In the genomic region with DNA sequence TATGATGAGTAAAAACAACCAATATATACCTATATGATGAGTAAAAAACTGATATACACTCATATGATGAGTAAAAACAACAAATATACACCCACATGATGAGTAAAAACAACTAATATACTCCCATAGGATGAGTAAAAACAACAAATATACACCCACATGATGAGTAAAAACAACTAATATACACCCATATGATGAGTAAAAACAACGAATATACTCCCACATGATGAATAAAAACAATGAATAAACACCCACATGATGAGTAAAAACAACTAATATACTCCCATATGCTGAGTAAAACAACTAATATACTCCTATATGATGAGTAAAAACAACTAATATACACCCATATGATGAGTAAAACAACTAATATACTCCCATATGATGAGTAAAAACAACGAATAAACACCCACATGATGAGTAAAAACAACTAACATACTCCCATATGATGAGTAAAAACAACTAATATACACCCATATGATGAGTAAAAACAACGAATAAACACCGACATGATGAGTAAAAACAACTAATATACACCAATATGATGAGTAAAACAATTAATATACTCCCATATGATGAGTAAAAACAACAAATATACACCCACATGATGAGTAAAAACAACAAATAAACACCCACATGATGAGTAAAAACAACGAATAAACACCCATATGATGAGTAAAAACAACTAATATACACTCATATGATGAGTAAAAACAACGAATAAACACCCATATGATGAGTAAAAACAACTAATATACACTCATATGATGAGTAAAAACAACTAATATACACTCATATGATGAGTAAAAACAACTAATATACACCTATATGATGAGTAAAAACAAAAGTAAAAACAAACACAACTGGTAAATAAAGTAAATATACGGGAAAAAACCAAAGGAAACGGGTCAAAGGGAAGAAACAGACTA, we compare ENCODE assay signal across 7 cellular contexts. TPM values are rescaled to one million over a fixed set of nuclear protein-coding genes. Genes with fewer than 3 reads are reported as not detected.
DNase-seq lines count a peak whose midpoint lies in the region; ATAC-seq, FAIRE-seq and TF ChIP-seq lines count a peak whose summit lies in the region.
"Not testable (repeated sequence)": the region's sequence is repeated elsewhere in the genome, so short reads cannot be mapped to it uniquely, and the experiment has no call there.

No MANE protein-coding gene starts in this region.

- not testable (repeated sequence) for TF ChIP-seq POLR2A in GM12891 (IDR thresholded peaks at IDR 0.05; ENCODE audit: low read depth, low read length); H1 (IDR thresholded peaks at IDR 0.05; ENCODE audit: control extremely low read depth in 1 of 2, low read depth in 2 of 2, low read length in 2 of 2)

- H2AFZ ChIP-seq in H1 (ENCODE audit: low read length), result not testable (repeated sequence)

- 78% methylated on average over 8 of the region's 8 CpGs; no CpG with 5 or more reads in 1 of the 2 experiments for WGBS in H1 (ENCODE audit: extremely low coverage in 1 of 2, insufficient coverage in 1 of 2, insufficient read length in 1 of 2, insufficient replicate concordance in 2 of 2, low coverage in 1 of 2, low lambda C conversion rate in 2 of 2, missing lambda C conversion rate in 1 of 2), 2 experiments

- not testable (repeated sequence) for H3K27ac ChIP-seq in H1 (ENCODE audit: low read depth, low read length); kidney (ENCODE audit: low read depth in 2 of 2, low read length in 2 of 2)

- not testable (repeated sequence) for H2BK15ac ChIP-seq in H1 (ENCODE audit: low read length)

- not testable (repeated sequence) for H2BK120ac ChIP-seq in H1 (replicated peaks; ENCODE audit: low read depth, low read length)

- H4K91ac ChIP-seq in H1 (replicated peaks; ENCODE audit: insufficient read length, low read length), result not testable (repeated sequence)

- H3K4ac ChIP-seq in H1 (replicated peaks; ENCODE audit: insufficient read length, low read depth, low read length), result not testable (repeated sequence)

- not testable (repeated sequence) for H3K79me1 ChIP-seq in H1 (ENCODE audit: low read depth, low read length)

- H3K23ac ChIP-seq in H1 (ENCODE audit: insufficient read length), result not testable (repeated sequence)

- H3K9me3 ChIP-seq in H1 (ENCODE audit: insufficient read depth in 2 of 2, low read depth in 1 of 2, low read length in 1 of 2); kidney (ENCODE audit: control insufficient read depth in 1 of 2, low read length in 2 of 2): not testable (repeated sequence)

- not testable (repeated sequence) for H3K27me3 ChIP-seq in H1 (replicated peaks in 1 of 4; ENCODE audit: control insufficient read depth in 3 of 4, extremely low read depth in 1 of 4, insufficient read depth in 3 of 4, low read length in 3 of 4)

- not testable (repeated sequence) for H3K23me2 ChIP-seq in H1 (ENCODE audit: low read depth, low read length)

- H2BK5ac ChIP-seq in H1 (ENCODE audit: low read depth, low read length), result not testable (repeated sequence)

- not testable (repeated sequence) for H2BK12ac ChIP-seq in H1 (ENCODE audit: low read depth, low read length)

- H4K8ac ChIP-seq in H1 (ENCODE audit: extremely low read depth, insufficient read depth, low read length), result not testable (repeated sequence)

- not testable (repeated sequence) for H3K9ac ChIP-seq in H1 (replicated peaks in 1 of 4; ENCODE audit: extremely low read depth in 1 of 4, low read depth in 3 of 4, low read length in 3 of 4); kidney (ENCODE audit: low read length in 2 of 2)

- not testable (repeated sequence) for H3K4me2 ChIP-seq in H1 (ENCODE audit: insufficient read depth in 1 of 2, low read depth in 2 of 2, low read length in 2 of 2)

- H2AK5ac ChIP-seq in H1 (ENCODE audit: low read depth, low read length), result not testable (repeated sequence)

- ATAC-seq in stimulated activated effector memory CD8-positive, alpha-beta T cell treated with anti-CD3 and anti-CD28 coated beads, Interleukin-12 subunit alpha, Interleukin-12 subunit beta, amount 100 ng/mL, for 72 hours, result not testable (repeated sequence)

- H3K56ac ChIP-seq in H1 (replicated peaks; ENCODE audit: insufficient read length, low read depth, low read length), result not testable (repeated sequence)

- intact Hi-C loops in activated CD4-positive, alpha-beta T cell treated with anti-CD3 and anti-CD28 coated beads, Interleukin-2, amount 10 ng/mL, durations not matched to agents 24 days and 14 days (cut with micrococcal nuclease); kidney (cut with DNase I): not testable (repeated sequence)

- not testable (repeated sequence) for TF ChIP-seq EP300 in H1 (IDR thresholded peaks at IDR 0.05; ENCODE audit: borderline replicate concordance in 1 of 2, low read depth in 2 of 2, low read length in 2 of 2)

- H3K36me3 ChIP-seq in H1 (ENCODE audit: control insufficient read depth in 2 of 4, insufficient read depth in 4 of 4, low read length in 3 of 4); kidney (ENCODE audit: control insufficient read depth in 1 of 2, insufficient read depth in 2 of 2, low read length in 2 of 2): not testable (repeated sequence)

- H3K9me3 Mint-ChIP-seq in activated CD4-positive, alpha-beta T cell treated with anti-CD3 and anti-CD28 coated beads, Interleukin-2, amount 10 ng/mL, durations not matched to agents 24 days and 14 days, result peaks cover 20% of the 10 kb centered on the region
- H3K9me3 Mint-ChIP-seq in activated naive CD4-positive, alpha-beta T cell treated with anti-CD3 and anti-CD28 coated beads, Interleukin-2, amount 50 U/mL, for 24 hours; stimulated activated effector memory CD8-positive, alpha-beta T cell treated with anti-CD3 and anti-CD28 coated beads, Interleukin-12 subunit alpha, Interleukin-12 subunit beta, amount 100 ng/mL, for 72 hours: not testable (repeated sequence)

- H3K4me3 ChIP-seq in H1 (ENCODE audit: extremely low read depth in 1 of 4, insufficient read depth in 2 of 4, low read depth in 3 of 4, low read length in 4 of 4); kidney (ENCODE audit: low read length in 2 of 2): not testable (repeated sequence)

- POLR2A ChIA-PET in H1 (lab: Charles Lee; ENCODE audit: partially characterized antibody), result not testable (repeated sequence)

- H3K18ac ChIP-seq in H1 (ENCODE audit: extremely low read depth, low read length), result not testable (repeated sequence)

- H3K27ac Mint-ChIP-seq in activated CD4-positive, alpha-beta T cell treated with anti-CD3 and anti-CD28 coated beads, Interleukin-2, amount 10 ng/mL, durations not matched to agents 24 days and 14 days, result peak overlapping the region; percentile 84
- peak overlapping the region; percentile 72 for H3K27ac Mint-ChIP-seq in activated naive CD4-positive, alpha-beta T cell treated with anti-CD3 and anti-CD28 coated beads, Interleukin-2, amount 50 U/mL, for 24 hours
- peak overlapping the region; percentile 87 for H3K27ac Mint-ChIP-seq in stimulated activated effector memory CD8-positive, alpha-beta T cell treated with anti-CD3 and anti-CD28 coated beads, Interleukin-12 subunit alpha, Interleukin-12 subunit beta, amount 100 ng/mL, for 72 hours

- not testable (repeated sequence) for H3K36me3 Mint-ChIP-seq in activated CD4-positive, alpha-beta T cell treated with anti-CD3 and anti-CD28 coated beads, Interleukin-2, amount 10 ng/mL, durations not matched to agents 24 days and 14 days (ENCODE audit: low read depth); activated naive CD4-positive, alpha-beta T cell treated with anti-CD3 and anti-CD28 coated beads, Interleukin-2, amount 50 U/mL, for 24 hours
- peaks cover 17% of the 10 kb centered on the region for H3K36me3 Mint-ChIP-seq in stimulated activated effector memory CD8-positive, alpha-beta T cell treated with anti-CD3 and anti-CD28 coated beads, Interleukin-12 subunit alpha, Interleukin-12 subunit beta, amount 100 ng/mL, for 72 hours

- CTCF ChIA-PET in H1 (lab: Charles Lee; ENCODE audit: partially characterized antibody), result not testable (repeated sequence)

- DNase-seq in GM12891 (ENCODE audit: insufficient read length, low spot score); activated CD4-positive, alpha-beta T cell treated with anti-CD3 and anti-CD28 coated beads, Interleukin-2, amount 10 ng/mL, durations not matched to agents 24 days and 14 days; H1 (ENCODE audit: low read depth in 1 of 2, low spot score in 2 of 2); kidney; stimulated activated effector memory CD8-positive, alpha-beta T cell treated with anti-CD3 and anti-CD28 coated beads, Interleukin-12 subunit alpha, Interleukin-12 subunit beta, amount 100 ng/mL, for 72 hours (ENCODE audit: low spot score in 2 of 2): not testable (repeated sequence)
- peak; percentile 9 for DNase-seq in LoVo (ENCODE audit: low spot score)

- H4K20me1 ChIP-seq in H1 (replicated peaks in 1 of 2; ENCODE audit: control insufficient read depth in 1 of 2, insufficient read depth in 2 of 2, low read length in 2 of 2), result not testable (repeated sequence)

- not testable (repeated sequence) for H3K27me3 Mint-ChIP-seq in activated CD4-positive, alpha-beta T cell treated with anti-CD3 and anti-CD28 coated beads, Interleukin-2, amount 10 ng/mL, durations not matched to agents 24 days and 14 days; activated naive CD4-positive, alpha-beta T cell treated with anti-CD3 and anti-CD28 coated beads, Interleukin-2, amount 50 U/mL, for 24 hours

- FAIRE-seq in GM12891 (lab: Jason Lieb, UNC) (peak; percentile 93), H1 (lab: Jason Lieb, UNC) (peak; percentile 98), kidney (lab: Jason Lieb, UNC) (peak; percentile 100)

- H4K5ac ChIP-seq in H1 (ENCODE audit: insufficient read length, low read depth, low read length), result not testable (repeated sequence)

- H3K4me3 Mint-ChIP-seq in activated CD4-positive, alpha-beta T cell treated with anti-CD3 and anti-CD28 coated beads, Interleukin-2, amount 10 ng/mL, durations not matched to agents 24 days and 14 days; activated naive CD4-positive, alpha-beta T cell treated with anti-CD3 and anti-CD28 coated beads, Interleukin-2, amount 50 U/mL, for 24 hours; stimulated activated effector memory CD8-positive, alpha-beta T cell treated with anti-CD3 and anti-CD28 coated beads, Interleukin-12 subunit alpha, Interleukin-12 subunit beta, amount 100 ng/mL, for 72 hours: not testable (repeated sequence)

- not testable (repeated sequence) for H3K14ac ChIP-seq in H1 (ENCODE audit: insufficient read length)

- H3K4me1 Mint-ChIP-seq in activated CD4-positive, alpha-beta T cell treated with anti-CD3 and anti-CD28 coated beads, Interleukin-2, amount 10 ng/mL, durations not matched to agents 24 days and 14 days; activated naive CD4-positive, alpha-beta T cell treated with anti-CD3 and anti-CD28 coated beads, Interleukin-2, amount 50 U/mL, for 24 hours; stimulated activated effector memory CD8-positive, alpha-beta T cell treated with anti-CD3 and anti-CD28 coated beads, Interleukin-12 subunit alpha, Interleukin-12 subunit beta, amount 100 ng/mL, for 72 hours: not testable (repeated sequence)

- not testable (repeated sequence) for H3K4me1 ChIP-seq in H1 (replicated peaks in 1 of 4; ENCODE audit: control insufficient read depth in 3 of 4, insufficient read depth in 4 of 4, low read length in 3 of 4); kidney (ENCODE audit: control insufficient read depth in 1 of 2, insufficient read depth in 1 of 2, low read depth in 1 of 2, low read length in 2 of 2)

- not testable (repeated sequence) for TF ChIP-seq RAD21 in H1 (IDR thresholded peaks at IDR 0.05 in 1 of 2, conservative IDR thresholded peaks at IDR 0.05 in 1 of 2; ENCODE audit: low read depth in 2 of 2, low read length in 2 of 2)

- not testable (repeated sequence) for H2BK20ac ChIP-seq in H1 (ENCODE audit: low read length)

- TF ChIP-seq CTCF in H1 (IDR thresholded peaks at IDR 0.05; ENCODE audit: control extremely low read depth in 1 of 3, insufficient read depth in 1 of 3, low read depth in 1 of 3, low read length in 3 of 3); kidney (IDR thresholded peaks at IDR 0.05; ENCODE audit: borderline replicate concordance, extremely low read depth, insufficient read depth): not testable (repeated sequence)

- not testable (repeated sequence) for H3K79me2 ChIP-seq in H1 (ENCODE audit: control insufficient read depth in 1 of 2, insufficient read depth in 2 of 2, low read length in 2 of 2)

RNA-seq across cellular contexts. Expression of gene NRARP, which starts 25.8 kb away (rescaled TPM):
- polyA plus RNA-seq in GM12891 (2012; ENCODE audit: low read depth, missing spikeins), result 3.0 TPM
- total RNA-seq in activated CD4-positive, alpha-beta T cell treated with anti-CD3 and anti-CD28 coated beads, Interleukin-2, amount 10 ng/mL, durations not matched to agents 24 days and 14 days, result 12.9 and 13.4 TPM in 2 replicates
- 35.4 and 37.2 TPM in 2 replicates for total RNA-seq in H1 (2021; fragmentation: NEBNext Ultra II Directional; extraction: Animal tissue kit (Norgen Biotek cat#: 25700))
- polyA plus RNA-seq in H1 (2011; rRNA removed) (32.5 and 52.0 TPM in 2 replicates), kidney (ENCODE audit: insufficient read depth, low read depth, low replicate concordance) (1.7 TPM)
- polyA plus RNA-seq in H1 (2011; cell fraction: cytosol; rRNA removed), result 27.2 TPM
- 23.8 TPM for polyA plus RNA-seq in H1 (2011; cell fraction: nucleus; rRNA removed)
- 13.6 to 21.0 TPM (median 17.4 TPM) in 4 replicates for polyA plus RNA-seq in H1 (2012, experiment 1 of 2)
- 10.2 TPM for polyA plus RNA-seq in H1 (2012, experiment 2 of 2)
- polyA plus RNA-seq in H1 (2013, experiment 1 of 2), result 18.6 TPM
- polyA plus RNA-seq in H1 (2013, experiment 2 of 2), result 18.9 TPM
- polyA minus RNA-seq in H1 (2011; rRNA and poly(A)+ RNA removed), result 4.4 and 6.2 TPM in 2 replicates
- polyA minus RNA-seq in H1 (2011; cell fraction: cytosol; rRNA and poly(A)+ RNA removed), result 23.5 TPM
- polyA minus RNA-seq in H1 (2011; cell fraction: nucleus; rRNA and poly(A)+ RNA removed), result 36.3 TPM
- 4.7 TPM for total RNA-seq in kidney

RNA-seq across cellular contexts. Expression of gene TOR4A, which starts 50.4 kb away (rescaled TPM):
- 5.2 TPM for polyA plus RNA-seq in GM12891 (2012; ENCODE audit: low read depth, missing spikeins)
- total RNA-seq in activated CD4-positive, alpha-beta T cell treated with anti-CD3 and anti-CD28 coated beads, Interleukin-2, amount 10 ng/mL, durations not matched to agents 24 days and 14 days, result 10.3 and 11.4 TPM in 2 replicates
- total RNA-seq in H1 (2021; fragmentation: NEBNext Ultra II Directional; extraction: Animal tissue kit (Norgen Biotek cat#: 25700)), result 9.2 and 9.3 TPM in 2 replicates
- polyA plus RNA-seq in H1 (2011; rRNA removed) (8.4 and 11.4 TPM in 2 replicates), kidney (ENCODE audit: insufficient read depth, low read depth, low replicate concordance) (4.9 TPM)
- polyA plus RNA-seq in H1 (2011; cell fraction: cytosol; rRNA removed), result 6.6 TPM
- 11.1 TPM for polyA plus RNA-seq in H1 (2011; cell fraction: nucleus; rRNA removed)
- 3.5 to 6.6 TPM (median 5.8 TPM) in 4 replicates for polyA plus RNA-seq in H1 (2012, experiment 1 of 2)
- polyA plus RNA-seq in H1 (2012, experiment 2 of 2), result 5.1 TPM
- 12.1 TPM for polyA plus RNA-seq in H1 (2013, experiment 1 of 2)
- polyA plus RNA-seq in H1 (2013, experiment 2 of 2), result 12.3 TPM
- 2.7 TPM in 2 replicates for polyA minus RNA-seq in H1 (2011; rRNA and poly(A)+ RNA removed)
- polyA minus RNA-seq in H1 (2011; cell fraction: cytosol; rRNA and poly(A)+ RNA removed), result 10.6 TPM
- 9.7 TPM for polyA minus RNA-seq in H1 (2011; cell fraction: nucleus; rRNA and poly(A)+ RNA removed)
- total RNA-seq in kidney, result 23.8 TPM
